Comparison of ENCODE assay signal across 8 cellular contexts in genomic region chr16:11256657-11257130, GRCh38. TPM values are rescaled to one million over a fixed set of nuclear protein-coding genes. Genes with fewer than 3 reads are reported as not detected.
DNase-seq lines count a peak whose midpoint lies in the region; ATAC-seq, FAIRE-seq and TF ChIP-seq lines count a peak whose summit lies in the region.

No MANE protein-coding gene starts in this region.

- TF ChIP-seq POLR2A in GM12891 (IDR thresholded peaks at IDR 0.05; ENCODE audit: low read depth, low read length), result no peak

- peaks cover 12% of the 10 kb centered on the region for H3K27me3 ChIP-seq in BE2C
- no peaks in the 10 kb centered on the region; the same call in 1 of the 2 replicates for H3K27me3 ChIP-seq in KMS-11 (ENCODE audit: insufficient read depth, low read depth)
- no peaks in the 10 kb centered on the region for H3K27me3 ChIP-seq in neuron (ENCODE audit: insufficient read depth, low read length)

- ATAC-seq in activated T-cell treated with anti-CD3 and anti-CD28 coated beads, Interleukin-2, amount 50 U/mL, for 4 hours, result no peak

- H3K4me3 ChIP-seq in BE2C (ENCODE audit: low read depth, low read length) (peak overlapping the region; percentile 85), KMS-11 (IDR thresholded peaks at IDR 0.05; ENCODE audit: insufficient read depth, low read depth, low read length) (no peak overlapping the region), foreskin fibroblast (ENCODE audit: low read depth in 1 of 2, low read length in 2 of 2) (peak overlapping the region; percentile 50 to 73), neuron (ENCODE audit: low read length) (peak overlapping the region; percentile 76)

- H3K4me2 ChIP-seq in KMS-11, result peak overlapping the region; percentile 98

- peak overlapping the region; percentile 77 for H3K9ac ChIP-seq in KMS-11

- no peaks in the 10 kb centered on the region for H3K9me3 Mint-ChIP-seq in activated T-cell treated with anti-CD3 and anti-CD28 coated beads, Interleukin-2, amount 50 U/mL, for 4 hours

- no peaks in the 10 kb centered on the region for H3K27me3 Mint-ChIP-seq in activated T-cell treated with anti-CD3 and anti-CD28 coated beads, Interleukin-2, amount 50 U/mL, for 4 hours (ENCODE audit: low read depth)

- no peaks in the 10 kb centered on the region for H4K20me1 ChIP-seq in KMS-11 (ENCODE audit: insufficient read depth)

- no peaks in the 10 kb centered on the region for H3K36me3 ChIP-seq in BE2C
- H3K36me3 ChIP-seq in KMS-11 (ENCODE audit: insufficient read depth), result no peaks in the 10 kb centered on the region
- H3K36me3 ChIP-seq in neuron (ENCODE audit: insufficient read depth, low read length), result no peaks in the 10 kb centered on the region

- no peaks in the 10 kb centered on the region for H3K4me1 ChIP-seq in BE2C
- H3K4me1 ChIP-seq in KMS-11 (ENCODE audit: low read depth, poor library complexity, severe bottlenecking), result peaks cover 34% of the 10 kb centered on the region
- peaks cover 14% of the 10 kb centered on the region for H3K4me1 ChIP-seq in neuron (ENCODE audit: insufficient read depth, low read length)

- H3K9me3 ChIP-seq in BE2C (no peaks in the 10 kb centered on the region), neuron (ENCODE audit: low read length) (no peaks in the 10 kb centered on the region)

- no peak for FAIRE-seq in GM12891 (lab: Jason Lieb, UNC)

- no peaks in the 10 kb centered on the region for H3K79me2 ChIP-seq in KMS-11 (ENCODE audit: insufficient read depth, low read depth)

- peak overlapping the region; percentile 77 for H2AFZ ChIP-seq in KMS-11 (ENCODE audit: low read depth)
- H2AFZ ChIP-seq in neuron (ENCODE audit: low read depth, low read length), result peak overlapping the region; percentile 76

- H3K27ac ChIP-seq in KMS-11, result peak overlapping the region; percentile 48

- H3K4me1 Mint-ChIP-seq in activated T-cell treated with anti-CD3 and anti-CD28 coated beads, Interleukin-2, amount 50 U/mL, for 4 hours (ENCODE audit: low read depth), result peaks cover 46% of the 10 kb centered on the region

- peak overlapping the region; percentile 92 for H3K4me3 Mint-ChIP-seq in activated T-cell treated with anti-CD3 and anti-CD28 coated beads, Interleukin-2, amount 50 U/mL, for 4 hours

- peaks cover 22% of the 10 kb centered on the region for H3K36me3 Mint-ChIP-seq in activated T-cell treated with anti-CD3 and anti-CD28 coated beads, Interleukin-2, amount 50 U/mL, for 4 hours (ENCODE audit: insufficient read depth)

- DNase-seq in BE2C (peak; percentile 55), foreskin fibroblast (peak; percentile 48 to 77), GM12891 (ENCODE audit: insufficient read length, low spot score) (no peak), NCI-H446 (lab: John Stamatoyannopoulos, UW) (no peak), NCI-H1694 (lab: John Stamatoyannopoulos, UW) (no peak)
- DNase-seq in activated T-cell treated with anti-CD3 and anti-CD28 coated beads, Interleukin-2, amount 50 U/mL, for 4 hours, result peak; percentile 28

- TF ChIP-seq CTCF in BE2C (IDR thresholded peaks at IDR 0.05; ENCODE audit: low read depth, low read length) (no peak), KMS-11 (conservative IDR thresholded peaks at IDR 0.05; ENCODE audit: low read depth, low read length) (no peak), foreskin fibroblast (IDR thresholded peaks at IDR 0.05; ENCODE audit: low read depth, low read length) (no peak)

TF ChIP-seq in GM12891, 5 proteins besides CTCF, POLR2A, EP300 and RAD21:
- TF ChIP-seq TAF1 (IDR thresholded peaks at IDR 0.05; ENCODE audit: low read depth, low read length) (no peak), PAX5 (IDR thresholded peaks at IDR 0.05; ENCODE audit: insufficient read depth, low read length, severe bottlenecking) (no peak), SPI1 (IDR thresholded peaks at IDR 0.05; ENCODE audit: low read depth, low read length) (no peak), POLR2AphosphoS5 (IDR thresholded peaks at IDR 0.05; ENCODE audit: low read depth, low read length) (no peak), POU2F2 (IDR thresholded peaks at IDR 0.05; ENCODE audit: low read depth, low read length) (no peak)

RNA-seq across cellular contexts. Expression of gene SOCS1, which starts 0.7 kb away (rescaled TPM):
- polyA plus RNA-seq in BE2C (2012; ENCODE audit: insufficient read depth, insufficient read length, low read depth), result 0.83 TPM
- 100 to 1,000 TPM; 112 to 148 (median 114) TPM for total RNA-seq in activated T-cell treated with anti-CD3 and anti-CD28 coated beads, Interleukin-2, amount 50 U/mL, for 4 hours
- 8.3 TPM for polyA plus RNA-seq in GM12891 (2012; ENCODE audit: low read depth, missing spikeins)

RNA-seq across cellular contexts. Expression of gene TNP2, which starts 12.4 kb away (rescaled TPM):
- not detected for polyA plus RNA-seq in BE2C (2012; ENCODE audit: insufficient read depth, insufficient read length, low read depth)
- total RNA-seq in activated T-cell treated with anti-CD3 and anti-CD28 coated beads, Interleukin-2, amount 50 U/mL, for 4 hours, result not detected
- polyA plus RNA-seq in GM12891 (2012; ENCODE audit: low read depth, missing spikeins), result not detected

RNA-seq across cellular contexts. Expression of gene PRM3, which starts 16.7 kb away (rescaled TPM):
- polyA plus RNA-seq in BE2C (2012; ENCODE audit: insufficient read depth, insufficient read length, low read depth), result not detected
- total RNA-seq in activated T-cell treated with anti-CD3 and anti-CD28 coated beads, Interleukin-2, amount 50 U/mL, for 4 hours, result not detected
- polyA plus RNA-seq in GM12891 (2012; ENCODE audit: low read depth, missing spikeins), result not detected

RNA-seq across cellular contexts. Expression of gene PRM2, which starts 19.6 kb away (rescaled TPM):
- polyA plus RNA-seq in BE2C (2012; ENCODE audit: insufficient read depth, insufficient read length, low read depth), result not detected
- not detected for total RNA-seq in activated T-cell treated with anti-CD3 and anti-CD28 coated beads, Interleukin-2, amount 50 U/mL, for 4 hours
- not detected for polyA plus RNA-seq in GM12891 (2012; ENCODE audit: low read depth, missing spikeins)

RNA-seq across cellular contexts. Expression of gene PRM1, which starts 24.4 kb away (rescaled TPM):
- not detected for polyA plus RNA-seq in BE2C (2012; ENCODE audit: insufficient read depth, insufficient read length, low read depth)
- not detected for total RNA-seq in activated T-cell treated with anti-CD3 and anti-CD28 coated beads, Interleukin-2, amount 50 U/mL, for 4 hours
- polyA plus RNA-seq in GM12891 (2012; ENCODE audit: low read depth, missing spikeins), result not detected

Comparison
In these comparisons a context has a peak if more than half of its experiments do, and no peak if none do; other contexts are left out.
1. DNase-seq: peak in BE2C (single experiment), activated T-cell treated with anti-CD3 and anti-CD28 coated beads, Interleukin-2, amount 50 U/mL, for 4 hours (single experiment) and foreskin fibroblast (2 of 2); none in GM12891 (single experiment), NCI-H446 (0 of 2) and NCI-H1694 (single experiment).